In the genomic region with DNA sequence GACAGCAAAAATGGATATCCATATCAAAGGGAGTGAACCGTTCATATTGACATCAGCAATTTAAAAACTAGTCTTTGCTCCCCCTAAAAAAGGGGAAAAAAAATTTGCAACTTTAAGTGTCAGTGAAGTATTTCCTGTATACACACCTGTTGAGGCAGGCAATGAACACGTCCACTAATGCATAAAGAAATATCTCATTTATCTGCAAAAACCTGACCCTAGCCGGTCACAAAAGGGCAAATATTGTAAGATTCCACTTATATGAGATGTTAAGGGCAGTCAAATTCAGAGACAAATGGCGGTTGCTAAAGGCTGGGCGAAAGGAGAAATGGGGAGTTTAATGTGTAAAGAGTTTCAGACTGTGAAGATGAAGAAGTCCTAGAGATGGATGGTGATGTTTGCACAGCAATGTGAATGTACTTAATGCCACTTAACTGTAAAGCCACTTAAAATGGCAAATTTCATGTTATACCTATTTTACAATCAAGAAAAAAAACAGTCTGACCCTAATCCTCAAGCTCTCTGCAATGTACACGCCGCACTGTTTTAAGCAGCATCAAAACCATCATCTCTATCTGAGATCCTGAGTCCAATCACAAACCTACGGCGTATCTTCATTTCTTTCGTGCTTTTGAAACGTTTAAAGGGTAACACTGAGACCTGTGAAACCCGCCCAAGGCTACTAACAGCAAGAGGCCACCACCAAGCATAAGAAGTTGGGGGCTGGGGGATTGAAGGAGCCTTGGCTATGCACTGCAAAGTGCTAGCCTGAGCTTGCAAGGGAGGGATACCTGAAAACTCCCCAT, we compare ENCODE assay signal across 8 cellular contexts. TPM values are rescaled to one million over a fixed set of nuclear protein-coding genes. Genes with fewer than 3 reads are reported as not detected.
A peak's percentile ranks its signal among the peaks of the same experiment; 100 is the strongest.
DNase-seq lines count a peak whose midpoint lies in the region; ATAC-seq and TF ChIP-seq lines count a peak whose summit lies in the region.

No MANE protein-coding gene starts in this region.

- peak; percentile 13 for DNase-seq in activated CD4-positive, alpha-beta T cell treated with anti-CD3 and anti-CD28 coated beads for 48 hours
- DNase-seq in activated CD4-positive, alpha-beta T cell treated with anti-CD3 and anti-CD28 coated beads, Interleukin-2, amount 50 U/mL, for 4 hours, result no peak
- peak; percentile 9 for DNase-seq in T-helper 2 cell treated with Interferon-gamma antibody and Interleukin-4, amounts not matched to agents 5 μg/mL and 100 μg/mL, for 36 hours (ENCODE audit: low spot score)
- no peak for DNase-seq in right cardiac atrium
- DNase-seq in stimulated activated CD8-positive, alpha-beta memory T cell treated with anti-CD3 and anti-CD28 coated beads, Interleukin-4, amount 100 ng/mL, for 48 hours, result peak; percentile 36
- no peak for DNase-seq in anterior cingulate cortex (lab: John Stamatoyannopoulos, UW)
- DNase-seq in occipital lobe (lab: John Stamatoyannopoulos, UW), result no peak
- DNase-seq in GM10266 (ENCODE audit: extremely low spot score), result no peak

- TF ChIP-seq CTCF in GM10266 (IDR thresholded peaks at IDR 0.05; ENCODE audit: control insufficient read depth, insufficient read depth, low read depth, missing control alignments), result no peak

- H3K27ac ChIP-seq in right cardiac atrium (ENCODE audit: low read length), result peak overlapping the region; percentile 92

- intact Hi-C loops in right cardiac atrium (cut with DNase I), result no loop called here

- H3K36me3 Mint-ChIP-seq in T-helper 2 cell treated with Interferon-gamma antibody and Interleukin-4, amounts not matched to agents 5 μg/mL and 100 μg/mL, for 36 hours (ENCODE audit: low read depth), result peaks cover 35% of the 10 kb centered on the region

- H3K27me3 ChIP-seq in right cardiac atrium (ENCODE audit: control insufficient read depth, insufficient read depth), result no peaks in the 10 kb centered on the region

- ATAC-seq in right cardiac atrium, result no peak

- H3K4me3 Mint-ChIP-seq in T-helper 2 cell treated with Interferon-gamma antibody and Interleukin-4, amounts not matched to agents 5 μg/mL and 100 μg/mL, for 36 hours, result peak overlapping the region; percentile 93

- H3K4me1 ChIP-seq in right cardiac atrium (ENCODE audit: control insufficient read depth, insufficient read depth, low read length), result no peaks in the 10 kb centered on the region

- H3K4me3 ChIP-seq in right cardiac atrium (ENCODE audit: low read length), result peak overlapping the region; percentile 79

- H3K27me3 Mint-ChIP-seq in T-helper 2 cell treated with Interferon-gamma antibody and Interleukin-4, amounts not matched to agents 5 μg/mL and 100 μg/mL, for 36 hours (ENCODE audit: low read depth), result no peaks in the 10 kb centered on the region

- H3K4me1 Mint-ChIP-seq in T-helper 2 cell treated with Interferon-gamma antibody and Interleukin-4, amounts not matched to agents 5 μg/mL and 100 μg/mL, for 36 hours (ENCODE audit: low read depth), result peaks cover 28% of the 10 kb centered on the region

- 59% methylated on average over 12 of the region's 12 CpGs for WGBS in right cardiac atrium

- peak overlapping the region; percentile 99 for H3K27ac Mint-ChIP-seq in T-helper 2 cell treated with Interferon-gamma antibody and Interleukin-4, amounts not matched to agents 5 μg/mL and 100 μg/mL, for 36 hours

- H3K9me3 ChIP-seq in right cardiac atrium (ENCODE audit: control insufficient read depth, low read length), result no peaks in the 10 kb centered on the region

- peaks cover 4% of the 10 kb centered on the region for H3K9me3 Mint-ChIP-seq in T-helper 2 cell treated with Interferon-gamma antibody and Interleukin-4, amounts not matched to agents 5 μg/mL and 100 μg/mL, for 36 hours

RNA-seq across cellular contexts. Expression of gene PARN, which starts 1.1 kb away (rescaled TPM):
- 10 to 100 TPM; 19.2 to 23.8 (median 21.1) TPM for total RNA-seq in right cardiac atrium
- polyA plus RNA-seq in right cardiac atrium, result 11.7 TPM
- total RNA-seq in occipital lobe, result 25.6 TPM

RNA-seq across cellular contexts. Expression of gene BFAR, which starts 3.7 kb away (rescaled TPM):
- total RNA-seq in right cardiac atrium (10 to 100 TPM; 27.1 to 32.6 (median 30.1) TPM), occipital lobe (52.6 TPM)
- 21.0 TPM for polyA plus RNA-seq in right cardiac atrium

Comparison
In these comparisons a context has a peak if more than half of its experiments do, and no peak if none do; other contexts are left out.
1. DNase-seq: peak in activated CD4-positive, alpha-beta T cell treated with anti-CD3 and anti-CD28 coated beads for 48 hours (single experiment), T-helper 2 cell treated with Interferon-gamma antibody and Interleukin-4, amounts not matched to agents 5 μg/mL and 100 μg/mL, for 36 hours (single experiment) and stimulated activated CD8-positive, alpha-beta memory T cell treated with anti-CD3 and anti-CD28 coated beads, Interleukin-4, amount 100 ng/mL, for 48 hours (single experiment); none in activated CD4-positive, alpha-beta T cell treated with anti-CD3 and anti-CD28 coated beads, Interleukin-2, amount 50 U/mL, for 4 hours (0 of 2), right cardiac atrium (0 of 3), anterior cingulate cortex (0 of 58), occipital lobe (single experiment) and GM10266 (single experiment).